Comparison of ENCODE assay signal across 8 cellular contexts in the genomic region with DNA sequence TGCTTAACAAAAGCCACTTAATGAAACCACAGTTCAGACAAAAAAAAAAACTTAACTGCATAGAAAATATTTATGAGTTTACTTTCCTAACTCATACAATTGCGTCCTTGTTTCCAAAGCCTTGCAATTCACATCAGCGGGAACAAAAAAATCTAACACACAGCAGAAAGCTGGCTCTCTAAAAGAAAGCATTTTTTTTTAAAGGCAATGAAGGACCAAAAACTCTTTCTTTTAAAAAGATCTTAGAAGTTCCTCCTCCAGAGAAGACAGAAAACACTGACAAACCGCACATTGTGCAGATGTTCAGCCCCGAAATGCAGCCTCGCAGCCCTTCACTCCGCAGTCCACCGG. TPM values are rescaled to one million over a fixed set of nuclear protein-coding genes. Genes with fewer than 3 reads are reported as not detected.
DNase-seq lines count a peak whose midpoint lies in the region; TF ChIP-seq lines count a peak whose summit lies in the region.

No MANE protein-coding gene starts in this region.

- DNase-seq in activated CD4-positive, alpha-beta T cell treated with anti-CD3 and anti-CD28 coated beads, Interleukin-2, amount 10 ng/mL, durations not matched to agents 7 days and 5 days: no peak
- DNase-seq in activated CD4-positive, alpha-beta T cell treated with anti-CD3 and anti-CD28 coated beads, Interleukin-2, amount 50 U/mL, for 1 hour: no peak
- DNase-seq in astrocyte of the spinal cord (ENCODE audit: low read depth, low spot score) (peak; percentile 54), kidney tubule cell (ENCODE audit: low spot score) (peak; percentile 17), testis (no peak), NCI-H82 (lab: John Stamatoyannopoulos, UW) (no peak), SIG-M5 (lab: John Stamatoyannopoulos, UW) (no peak)
- DNase-seq in activated effector memory CD4-positive, alpha-beta T cell treated with anti-CD3 and anti-CD28 coated beads, Interleukin-2, amount 50 U/mL, for 16 hours: no peak

- H3K36me3 Mint-ChIP-seq in activated CD4-positive, alpha-beta T cell treated with anti-CD3 and anti-CD28 coated beads, Interleukin-2, amount 10 ng/mL, durations not matched to agents 7 days and 5 days (ENCODE audit: low read depth): peaks cover 8% of the 10 kb centered on the region

- peak overlapping the region; percentile 84 to 92 for H3K27ac ChIP-seq in testis

- H3K4me1 ChIP-seq in testis: peaks cover 21% of the 10 kb centered on the region

- H3K4me3 Mint-ChIP-seq in activated CD4-positive, alpha-beta T cell treated with anti-CD3 and anti-CD28 coated beads, Interleukin-2, amount 10 ng/mL, durations not matched to agents 7 days and 5 days: peak overlapping the region; percentile 51

- H3K27me3 ChIP-seq in testis: no peaks in the 10 kb centered on the region

- intact Hi-C loops in testis (cut with DNase I; ENCODE audit: low total_unique reads): loop anchor here (10.0 kb wide), 1 partner anchor 48 kb away; no protein-coding TSS in a partner anchor

- TF ChIP-seq POLR2A in testis (IDR thresholded peaks at IDR 0.05): no peak

- 0 to 4% methylated on average over 7 of the region's 7 CpGs for WGBS in testis, 2 donors

- H3K9me3 Mint-ChIP-seq in activated CD4-positive, alpha-beta T cell treated with anti-CD3 and anti-CD28 coated beads, Interleukin-2, amount 10 ng/mL, durations not matched to agents 7 days and 5 days: peaks cover 9% of the 10 kb centered on the region

- peak overlapping the region; percentile 75 for H3K27ac Mint-ChIP-seq in activated CD4-positive, alpha-beta T cell treated with anti-CD3 and anti-CD28 coated beads, Interleukin-2, amount 10 ng/mL, durations not matched to agents 7 days and 5 days

- no peak for TF ChIP-seq CTCF in astrocyte of the spinal cord (IDR thresholded peaks at IDR 0.05; ENCODE audit: low read depth, low read length)
- TF ChIP-seq CTCF in testis (IDR thresholded peaks at IDR 0.05): no peak

- POLR2A ChIA-PET in activated CD4-positive, alpha-beta T cell treated with anti-CD3 and anti-CD28 coated beads, Interleukin-2, amount 10 ng/mL, durations not matched to agents 7 days and 5 days (lab: Charles Lee): no interaction called here

- H3K4me1 Mint-ChIP-seq in activated CD4-positive, alpha-beta T cell treated with anti-CD3 and anti-CD28 coated beads, Interleukin-2, amount 10 ng/mL, durations not matched to agents 7 days and 5 days: peaks cover 18% of the 10 kb centered on the region

- peak overlapping the region; percentile 96 for H3K4me3 ChIP-seq in astrocyte of the spinal cord (ENCODE audit: low read depth, low read length)
- H3K4me3 ChIP-seq in testis: peak overlapping the region; percentile 80 to 86

- CTCF ChIA-PET in activated CD4-positive, alpha-beta T cell treated with anti-CD3 and anti-CD28 coated beads, Interleukin-2, amount 10 ng/mL, durations not matched to agents 7 days and 5 days (lab: Charles Lee): interaction anchor here (0.5 kb wide), 1 partner anchor 37 kb away, joined by 3 read pairs; no protein-coding TSS in a partner anchor

- H3K9me3 ChIP-seq in testis: no peaks in the 10 kb centered on the region

- H3K36me3 ChIP-seq in testis (ENCODE audit: low read depth, missing control alignments): no peaks in the 10 kb centered on the region

- peaks cover 49% of the 10 kb centered on the region for H3K27me3 Mint-ChIP-seq in activated CD4-positive, alpha-beta T cell treated with anti-CD3 and anti-CD28 coated beads, Interleukin-2, amount 10 ng/mL, durations not matched to agents 7 days and 5 days

- in situ Hi-C loops in astrocyte of the spinal cord (cut with HindIII; ENCODE audit: low sequenced_read_pairs): no loop called here

RNA-seq across cellular contexts. Expression of a gene that starts 0.8 kb away (rescaled TPM):
- under 1 TPM; 0.27 to 0.30 TPM for total RNA-seq in activated CD4-positive, alpha-beta T cell treated with anti-CD3 and anti-CD28 coated beads, Interleukin-2, amount 10 ng/mL, durations not matched to agents 7 days and 5 days
- total RNA-seq in testis: 100 to 1,000 TPM; 118 to 157 TPM
- 51.5 TPM for polyA plus RNA-seq in testis (ENCODE audit: insufficient read depth, low read depth, low replicate concordance)

Comparison
In these comparisons a context has a peak if more than half of its experiments do, and no peak if none do; other contexts are left out.
1. DNase-seq: peak in astrocyte of the spinal cord (single experiment) and kidney tubule cell (single experiment); none in activated CD4-positive, alpha-beta T cell treated with anti-CD3 and anti-CD28 coated beads, Interleukin-2, amount 10 ng/mL, durations not matched to agents 7 days and 5 days (single experiment), activated CD4-positive, alpha-beta T cell treated with anti-CD3 and anti-CD28 coated beads, Interleukin-2, amount 50 U/mL, for 1 hour (single experiment), testis (single experiment), activated effector memory CD4-positive, alpha-beta T cell treated with anti-CD3 and anti-CD28 coated beads, Interleukin-2, amount 50 U/mL, for 16 hours (single experiment), NCI-H82 (single experiment) and SIG-M5 (single experiment).
2. RNA of a gene that starts 0.8 kb away (total RNA-seq): 118 to 157 TPM in testis; 0.27 to 0.30 TPM in activated CD4-positive, alpha-beta T cell treated with anti-CD3 and anti-CD28 coated beads, Interleukin-2, amount 10 ng/mL, durations not matched to agents 7 days and 5 days; every median in the first group is over 10 times any median in the second.